In the genomic region with DNA sequence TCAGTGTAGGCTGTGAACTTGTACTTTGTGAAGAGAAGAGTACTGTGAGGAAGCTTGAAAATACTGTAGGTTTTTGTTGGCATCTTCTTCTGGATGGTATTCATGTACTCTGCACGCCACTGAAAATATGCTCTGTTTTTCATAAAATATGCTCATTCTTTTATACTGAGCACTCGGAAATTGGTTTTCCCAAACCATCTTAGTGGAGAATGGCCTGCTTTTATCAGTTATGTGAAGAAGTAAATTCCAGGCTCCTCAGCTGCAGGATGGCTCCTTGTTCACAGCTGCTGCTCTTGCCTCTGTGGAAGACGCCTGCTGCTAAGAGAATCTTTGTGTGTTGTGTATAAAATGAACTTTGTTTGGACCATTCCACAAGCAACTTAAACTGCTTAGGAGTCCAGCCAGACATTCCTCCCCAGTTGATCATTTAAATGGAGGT, we compare ENCODE assay signal across 17 cellular contexts.
DNase-seq lines count a peak whose midpoint lies in the region; ATAC-seq and TF ChIP-seq lines count a peak whose summit lies in the region.
"Had no signal": no experiment of that assay in that cellular context is flagged by ENCODE, and none has a peak within 500 bp of the region (broad histone marks: within the 10 kb centered on the region; RNA-seq: fewer than 3 reads in every experiment).

No MANE protein-coding gene starts in this region.

- H3K27ac ChIP-seq in GM23248 (peak overlapping the region; percentile 43), hepatocyte (peak overlapping the region; percentile 47)
- no peak overlapping the region for H3K27ac ChIP-seq in CD4-positive, alpha-beta T cell (ENCODE audit: low read depth, low read length)
- H3K27ac ChIP-seq: colonic mucosa, RWPE1 had no signal

- peaks cover 45% of the 10 kb centered on the region for H3K4me1 ChIP-seq in GM23248 (ENCODE audit: insufficient read depth)
- H3K4me1 ChIP-seq in hepatocyte (ENCODE audit: insufficient read depth), result peaks cover 18% of the 10 kb centered on the region
- H3K4me1 ChIP-seq: colonic mucosa had no signal

- intact Hi-C loops in CD4-positive, alpha-beta T cell (cut with DNase I, micrococcal nuclease), result no loop called here

- H3K27me3 ChIP-seq in GM23248 (replicated peaks; ENCODE audit: insufficient read depth) (no peaks in the 10 kb centered on the region), hepatocyte (no peaks in the 10 kb centered on the region)
- H3K27me3 ChIP-seq in CD4-positive, alpha-beta T cell (ENCODE audit: control insufficient read depth, insufficient read depth, low read length), result no peaks in the 10 kb centered on the region
- H3K27me3 ChIP-seq: colonic mucosa had no signal

- in situ Hi-C loops in GM23248 (cut with MboI), result no loop called here
- in situ Hi-C loops in ACHN (cut with HindIII; ENCODE audit: low pct_ligation_motif_present, low pct_unique_long_range_greater_than_20kb, low sequenced_read_pairs), result no loop called here

- peak overlapping the region; percentile 1; the same call in 1 of the 2 replicates for H3K4me3 ChIP-seq in GM23248
- no peak overlapping the region for H3K4me3 ChIP-seq in hepatocyte
- H3K4me3 ChIP-seq: colonic mucosa, lung had no signal

- TF ChIP-seq CTCF in hepatocyte (IDR thresholded peaks at IDR 0.05; ENCODE audit: poor library complexity), result no peak
- no peak for TF ChIP-seq CTCF in CD4-positive, alpha-beta T cell (IDR thresholded peaks at IDR 0.05)

- H2AFZ ChIP-seq in GM23248 (peak overlapping the region; percentile 14), hepatocyte (no peak overlapping the region)

- no peaks in the 10 kb centered on the region for H3K27me3 Mint-ChIP-seq in CD4-positive, alpha-beta T cell
- H3K27me3 Mint-ChIP-seq: CD4-positive, CD25-positive, alpha-beta regulatory T cell; stimulated activated naive CD8-positive, alpha-beta T cell treated with anti-CD3 and anti-CD28 coated beads, Interleukin-15, Interleukin-2, amounts not matched to agents 100 ng/mL and 50 ng/mL, for 24 hours had no signal

- H3K4me2 ChIP-seq in GM23248 (ENCODE audit: unreplicated experiment) (peak overlapping the region; percentile 6), hepatocyte (peak overlapping the region; percentile 37)

- 48 to 59% methylated on average over 3 of the region's 3 CpGs for WGBS in GM23248 (ENCODE audit: low coverage in 1 of 2, low lambda C conversion rate in 2 of 2, missing lambda C conversion rate in 2 of 2), 2 experiments
- 70% methylated on average over 3 of the region's 3 CpGs for WGBS in hepatocyte (ENCODE audit: low lambda C conversion rate, missing lambda C conversion rate)

- H4K20me1 ChIP-seq in GM23248 (ENCODE audit: insufficient read depth) (no peaks in the 10 kb centered on the region), hepatocyte (ENCODE audit: insufficient read depth, poor library complexity, severe bottlenecking) (no peaks in the 10 kb centered on the region)

- 0 out of 2 replicates have a peak overlapping the region, but pooled peaks have one; percentile 9 for H3K9ac ChIP-seq in GM23248

- H3K79me2 ChIP-seq in GM23248 (ENCODE audit: insufficient read depth) (peaks cover 92% of the 10 kb centered on the region), hepatocyte (peaks cover 34% of the 10 kb centered on the region)

- H3K9me3 ChIP-seq in GM23248 (ENCODE audit: low read depth) (no peaks in the 10 kb centered on the region), hepatocyte (ENCODE audit: low read depth) (no peaks in the 10 kb centered on the region)
- no peaks in the 10 kb centered on the region for H3K9me3 ChIP-seq in CD4-positive, alpha-beta T cell (ENCODE audit: control insufficient read depth, low read length)
- H3K9me3 ChIP-seq: colonic mucosa had no signal

- H3K9me2 ChIP-seq in GM23248 (ENCODE audit: insufficient read depth) (no peaks in the 10 kb centered on the region), hepatocyte (replicated peaks; ENCODE audit: insufficient read depth) (no peaks in the 10 kb centered on the region)

- no peak overlapping the region for H3K27ac Mint-ChIP-seq in CD4-positive, alpha-beta T cell
- H3K27ac Mint-ChIP-seq: activated naive CD4-positive, alpha-beta T cell treated with anti-CD3 and anti-CD28 coated beads, Interleukin-2, amount 50 U/mL, for 72 hours; CD4-positive, CD25-positive, alpha-beta regulatory T cell; stimulated activated naive CD8-positive, alpha-beta T cell treated with anti-CD3 and anti-CD28 coated beads, Interleukin-15, Interleukin-2, amounts not matched to agents 100 ng/mL and 50 ng/mL, for 24 hours had no signal

- peaks cover 30% of the 10 kb centered on the region for H3F3A ChIP-seq in GM23248 (ENCODE audit: insufficient read depth)

- H3K36me3 ChIP-seq in GM23248 (ENCODE audit: low read depth), result no peaks in the 10 kb centered on the region; the same call in 1 of the 2 replicates
- no peaks in the 10 kb centered on the region for H3K36me3 ChIP-seq in hepatocyte (replicated peaks; ENCODE audit: insufficient read depth, low read depth)
- H3K36me3 ChIP-seq: colonic mucosa had no signal

- H3K36me3 Mint-ChIP-seq in CD4-positive, alpha-beta T cell (ENCODE audit: low read depth), result peaks cover 9% of the 10 kb centered on the region

- DNase-seq in GM23248, result peak; percentile 58
- peak; percentile 65 for DNase-seq in astrocyte of the hippocampus (ENCODE audit: low read depth, low spot score)
- no peak for DNase-seq in hepatocyte (ENCODE audit: low spot score)
- peak; percentile 51 for DNase-seq in superior temporal gyrus (ENCODE audit: extremely low spot score)
- no peak for DNase-seq in erythroblast (lab: John Stamatoyannopoulos, UW)
- DNase-seq in CD4-positive, alpha-beta T cell, result no peak
- DNase-seq in ACHN, result no peak
- DNase-seq: activated CD8-positive, alpha-beta memory T cell treated with anti-CD3 and anti-CD28 coated beads, Interleukin-2, amount 50 U/mL, for 48 hours; CD4-positive, CD25-positive, alpha-beta regulatory T cell; colonic mucosa; T-helper 2 cell had no signal

- no peaks in the 10 kb centered on the region for H3K9me3 Mint-ChIP-seq in CD4-positive, alpha-beta T cell
- H3K9me3 Mint-ChIP-seq: activated naive CD4-positive, alpha-beta T cell treated with anti-CD3 and anti-CD28 coated beads, Interleukin-2, amount 50 U/mL, for 72 hours; neural crest cell; stimulated activated naive CD8-positive, alpha-beta T cell treated with anti-CD3 and anti-CD28 coated beads, Interleukin-15, Interleukin-2, amounts not matched to agents 100 ng/mL and 50 ng/mL, for 24 hours had no signal

- H3K4me1 Mint-ChIP-seq in CD4-positive, alpha-beta T cell (ENCODE audit: low read depth), result peaks cover 16% of the 10 kb centered on the region

- POLR2A ChIA-PET in CD4-positive, alpha-beta T cell (lab: Charles Lee), result no interaction called here

- CTCF ChIA-PET in CD4-positive, alpha-beta T cell (lab: Charles Lee), result interaction anchor here (1.0 kb wide), 1 partner anchor 1360 kb away, joined by 3 read pairs; no protein-coding TSS in a partner anchor

- H3K4me3 Mint-ChIP-seq in CD4-positive, alpha-beta T cell, result no peak overlapping the region
- H3K4me3 Mint-ChIP-seq: CD4-positive, CD25-positive, alpha-beta regulatory T cell; neural crest cell; stimulated activated naive CD8-positive, alpha-beta T cell treated with anti-CD3 and anti-CD28 coated beads, Interleukin-15, Interleukin-2, amounts not matched to agents 100 ng/mL and 50 ng/mL, for 24 hours had no signal

- no peak for ATAC-seq in HG03045 (IDR thresholded peaks at IDR 0.05; ENCODE audit: unreplicated experiment)
- no peak for ATAC-seq in CD4-positive, alpha-beta T cell (ENCODE audit: poor library complexity)

- TF ChIP-seq POLR2A in erythroblast (IDR thresholded peaks at IDR 0.05; ENCODE audit: low read length), result no peak

Comparison
In these comparisons a context has a peak if more than half of its experiments do, and no peak if none do; other contexts are left out.
1. DNase-seq: peak in GM23248 (single experiment), astrocyte of the hippocampus (single experiment) and superior temporal gyrus (single experiment); none in hepatocyte (single experiment), erythroblast (0 of 2), CD4-positive, alpha-beta T cell (0 of 10) and ACHN (single experiment).